ENCODE assay signal across 25 cellular contexts in genomic region chr3:165783383-165783782, GRCh38. TPM values are rescaled to one million over a fixed set of nuclear protein-coding genes. Genes with fewer than 3 reads are reported as not detected.
"Had no signal": no experiment of that assay in that cellular context is flagged by ENCODE, and none has a peak within 500 bp of the region (broad histone marks: within the 10 kb centered on the region; RNA-seq: fewer than 3 reads in every experiment).

No MANE protein-coding gene starts in this region.

- H3K27me3 ChIP-seq: heart left ventricle, ovary, sigmoid colon, tibial nerve, uterus had no signal

- H3K4me2 ChIP-seq: smooth muscle cell had no signal

- DNase-seq: heart left ventricle; hypothalamus; immature natural killer cell; left ventricle myocardium superior; lower lobe of right lung; mammary epithelial cell; midbrain; mucosa of descending colon; naive thymus-derived CD4-positive, alpha-beta T cell; ovary; retina; right cardiac atrium; sigmoid colon; stimulated activated CD4-positive, alpha-beta T cell treated with anti-CD3 and anti-CD28 coated beads, Interleukin-1b, Interleukin-23, amount 100 ng/mL, for 48 hours; stimulated activated CD4-positive, alpha-beta T cell treated with anti-CD3 and anti-CD28 coated beads, Interleukin-2, amount 100 ng/mL, for 48 hours; stimulated activated CD4-positive, alpha-beta T cell treated with anti-CD3 and anti-CD28 coated beads, Interleukin-4, amount 100 ng/mL, for 4 hours; stimulated activated CD8-positive, alpha-beta memory T cell treated with anti-CD3 and anti-CD28 coated beads, Interleukin-4, amount 100 ng/mL, for 48 hours; stimulated activated naive CD4-positive, alpha-beta T cell treated with Interleukin-2 at 50 U/mL for 16 hours; stimulated activated naive CD8-positive, alpha-beta T cell treated with anti-CD3 and anti-CD28 coated beads, Interleukin-15, amount 100 ng/mL, for 72 hours; substantia nigra; uterus had no signal

- H3K4me3 ChIP-seq: heart left ventricle, lower lobe of right lung, mucosa of descending colon, ovary, sigmoid colon, smooth muscle cell, tibial nerve, uterus had no signal

- H3K36me3 ChIP-seq: heart left ventricle, lower lobe of right lung, ovary, tibial nerve, uterus had no signal

- H3K9me3 ChIP-seq: lower lobe of right lung, mucosa of descending colon, ovary, sigmoid colon, tibial nerve, uterus had no signal

- H3K4me1 ChIP-seq: heart left ventricle, lower lobe of right lung, tibial nerve, uterus had no signal

- ATAC-seq: heart left ventricle; left ventricle myocardium superior; lower lobe of right lung; mucosa of descending colon; naive thymus-derived CD4-positive, alpha-beta T cell; natural killer cell treated with Interleukin-12 subunit alpha and Interleukin-12 subunit beta and Interleukin-15 and Interleukin-18, amount 100 ng/mL, for 72 hours; right cardiac atrium; stimulated activated memory B cell treated with anti-CD40 and anti-IgM and Interleukin-4, amounts not matched to agents 10 μg/mL and 1 μg/mL and 100 μg/mL, for 72 hours; stimulated activated naive CD8-positive, alpha-beta T cell treated with anti-CD3 and anti-CD28 coated beads, Interleukin-15, amount 100 ng/mL, for 72 hours had no signal

- H3K27ac ChIP-seq: heart left ventricle, lower lobe of right lung, ovary, sigmoid colon, tibial nerve, uterus had no signal

RNA-seq across cellular contexts. Expression of gene BCHE, which starts 53.8 kb away (rescaled TPM):
- total RNA-seq: mammary epithelial cell; naive thymus-derived CD4-positive, alpha-beta T cell; natural killer cell treated with Interleukin-12 subunit alpha and Interleukin-12 subunit beta and Interleukin-15 and Interleukin-18, amount 100 ng/mL, for 72 hours; smooth muscle cell had no signal
- polyA plus RNA-seq: immature natural killer cell; mammary epithelial cell; naive thymus-derived CD4-positive, alpha-beta T cell had no signal
